ENCODE assay signal across 17 cellular contexts in the genomic region with DNA sequence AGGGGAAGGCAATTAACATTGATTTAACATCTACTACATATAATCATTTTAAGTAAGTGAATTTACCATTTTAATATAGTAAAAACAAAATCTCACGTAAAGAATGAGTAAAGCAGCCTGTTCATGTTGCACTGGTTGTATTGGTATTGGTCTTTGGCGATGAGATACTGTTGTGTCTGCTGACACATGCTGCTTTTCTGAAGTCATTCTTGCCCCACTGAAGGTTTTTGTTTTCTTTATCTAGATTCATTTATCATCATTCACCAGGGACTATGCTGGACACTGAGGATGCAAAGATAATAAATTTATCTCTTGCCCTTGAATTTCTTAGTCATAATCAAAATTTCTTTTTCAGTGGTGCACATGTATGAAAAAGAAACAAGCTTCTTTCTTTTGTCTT.
"Had no signal": no experiment of that assay in that cellular context is flagged by ENCODE, and none has a peak within 500 bp of the region (broad histone marks: within the 10 kb centered on the region; RNA-seq: fewer than 3 reads in every experiment).

No MANE protein-coding gene starts in this region.

- H3K9ac ChIP-seq: neural progenitor cell had no signal

- H3K27ac ChIP-seq: neural progenitor cell, spleen, tibial nerve had no signal

- H3K36me3 ChIP-seq: neural progenitor cell, spleen, tibial nerve had no signal

- H3K4me2 ChIP-seq: neural progenitor cell had no signal

- H3K9me3 ChIP-seq: spleen, tibial nerve had no signal

- H3K4me1 ChIP-seq: neural progenitor cell, spleen had no signal

- ATAC-seq: naive thymus-derived CD8-positive, alpha-beta T cell had no signal

- H2AFZ ChIP-seq: neural progenitor cell had no signal

- DNase-seq: activated CD4-positive, alpha-beta memory T cell treated with anti-CD3 and anti-CD28 coated beads, Interleukin-2, amount 10 ng/mL, durations not matched to agents 7 days and 5 days; activated CD4-positive, alpha-beta T cell treated with anti-CD3 and anti-CD28 coated beads for 1 hour; activated CD4-positive, alpha-beta T cell treated with anti-CD3 and anti-CD28 coated beads, Interleukin-2, amount 10 ng/mL, durations not matched to agents 7 days and 5 days; activated CD8-positive, alpha-beta memory T cell treated with anti-CD3 and anti-CD28 coated beads, Interleukin-2, amount 50 U/mL, for 48 hours; activated gamma-delta T cell treated with Interleukin-2 at 50 U/mL for 16 hours; activated naive CD4-positive, alpha-beta T cell treated with anti-CD3 and anti-CD28 coated beads, Interleukin-2, amount 50 U/mL, for 16 hours; activated T-cell treated with anti-CD3 and anti-CD28 coated beads, Interleukin-2, amount 50 U/mL, for 24 hours; amniotic stem cell; effector memory CD4-positive, alpha-beta T cell; hippocampal formation; naive thymus-derived CD8-positive, alpha-beta T cell; occipital lobe; spleen; stimulated activated naive CD4-positive, alpha-beta T cell treated with Interleukin-2 at 50 U/mL for 16 hours; T-helper 2 cell had no signal

- H3K4me3 ChIP-seq: neural progenitor cell, spleen, tibial nerve had no signal

- H3K27me3 ChIP-seq: neural progenitor cell, spleen, tibial nerve had no signal
